8 cellular contexts compared by ENCODE assay signal in the genomic region with DNA sequence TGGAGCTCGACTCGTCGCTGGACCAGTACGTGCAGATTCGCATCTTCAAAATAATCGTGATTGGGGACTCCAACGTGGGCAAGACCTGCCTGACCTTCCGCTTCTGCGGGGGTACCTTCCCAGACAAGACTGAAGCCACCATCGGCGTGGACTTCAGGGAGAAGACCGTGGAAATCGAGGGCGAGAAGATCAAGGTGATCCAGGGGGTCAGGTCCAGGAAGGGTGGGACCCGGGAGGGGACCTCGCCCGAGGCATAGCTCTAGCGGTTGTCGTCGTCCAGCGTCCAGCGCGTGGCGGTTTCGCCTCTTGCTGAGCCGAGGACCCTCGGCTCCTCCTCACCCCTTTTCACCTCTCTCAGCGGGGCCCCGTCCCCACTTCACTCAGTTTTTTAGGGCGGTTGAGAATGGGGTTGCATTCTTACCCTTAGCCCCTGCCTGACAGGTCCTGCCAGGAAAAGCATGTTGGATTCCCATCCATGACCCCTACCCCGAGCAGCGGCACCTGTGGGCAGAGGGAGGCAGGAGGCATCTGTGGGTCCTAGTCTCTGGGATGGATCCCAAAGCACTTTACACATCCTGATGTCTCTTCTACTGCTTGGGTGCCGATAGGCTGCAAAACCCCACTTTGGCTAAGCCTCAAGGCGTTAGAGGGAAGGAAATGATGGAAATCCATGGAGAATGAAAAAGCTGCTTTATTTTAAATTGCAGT. TPM values are rescaled to one million over a fixed set of nuclear protein-coding genes. Genes with fewer than 3 reads are reported as not detected.
DNase-seq lines count a peak whose midpoint lies in the region; ATAC-seq and TF ChIP-seq lines count a peak whose summit lies in the region.
"Had no signal": no experiment of that assay in that cellular context is flagged by ENCODE, and none has a peak within 500 bp of the region (broad histone marks: within the 10 kb centered on the region; RNA-seq: fewer than 3 reads in every experiment).

No MANE protein-coding gene starts in this region.

- H3K27ac ChIP-seq in gastroesophageal sphincter, result peak overlapping the region in 1 of 4 donors; percentile 34

- no peak for TF ChIP-seq EP300 in gastroesophageal sphincter (IDR thresholded peaks at IDR 0.05)

- H3K27me3 ChIP-seq in H7 (ENCODE audit: control insufficient read depth, insufficient read depth, low read length), result peaks cover 30% of the 10 kb centered on the region
- no peaks in the 10 kb centered on the region for H3K27me3 ChIP-seq in gastroesophageal sphincter
- no peaks in the 10 kb centered on the region for H3K27me3 ChIP-seq in skeletal muscle satellite cell (ENCODE audit: control insufficient read depth, insufficient read depth, low read length)

- no peaks in the 10 kb centered on the region for H3K36me3 ChIP-seq in H7 (replicated peaks; ENCODE audit: control insufficient read depth, insufficient read depth, low read length)
- H3K36me3 ChIP-seq in gastroesophageal sphincter, result no peaks in the 10 kb centered on the region
- no peaks in the 10 kb centered on the region for H3K36me3 ChIP-seq in skeletal muscle satellite cell (ENCODE audit: insufficient read depth, low read length)

- H3K4me1 ChIP-seq in gastroesophageal sphincter (peaks cover 0 to 37% (median 4%) of the 10 kb centered on the region in 3 donors), skeletal muscle satellite cell (ENCODE audit: control insufficient read depth, insufficient read depth, low read length) (peaks cover 12% of the 10 kb centered on the region)

- H3K4me2 ChIP-seq in skeletal muscle satellite cell (ENCODE audit: low read length), result peak overlapping the region; percentile 90

- ATAC-seq in SK-N-SH treated with all-trans-retinoic acid at 6 μM for 48 hours (no peak), gastroesophageal sphincter (no peak)

- TF ChIP-seq POLR2A in gastroesophageal sphincter (IDR thresholded peaks at IDR 0.05), result no peak

- H3K9ac ChIP-seq in skeletal muscle satellite cell (ENCODE audit: low read depth, low read length), result no peak overlapping the region

- no peak for TF ChIP-seq CTCF in gastroesophageal sphincter (IDR thresholded peaks at IDR 0.05)

- H3K9me3 ChIP-seq in gastroesophageal sphincter (no peaks in the 10 kb centered on the region), skeletal muscle satellite cell (replicated peaks; ENCODE audit: low read length) (no peaks in the 10 kb centered on the region)

- WGBS in gastroesophageal sphincter (ENCODE audit: low coverage in 1 of 2), 2 donors, result 20% methylated on average over 2 of the region's 34 CpGs; no CpG with 5 or more reads in 1 of the 2 donors

- H3K4me3 ChIP-seq in H7 (ENCODE audit: insufficient read depth, low read depth, low read length), result peak overlapping the region; percentile 66
- H3K4me3 ChIP-seq in gastroesophageal sphincter, result peak overlapping the region; percentile 49 to 53
- H3K4me3 ChIP-seq in skeletal muscle satellite cell (ENCODE audit: low read length), result peak overlapping the region; percentile 69

- peak; percentile 73 for DNase-seq in H7
- no peak for DNase-seq in ecto neural progenitor cell (ENCODE audit: low spot score)
- no peak for DNase-seq in medulla oblongata (ENCODE audit: extremely low spot score)
- DNase-seq in DMS114 treated with DMSO at 0.1 percent for 48 hours (lab: John Stamatoyannopoulos, UW; ENCODE audit: unreplicated experiment), result no peak

TF ChIP-seq in SK-N-SH treated with all-trans-retinoic acid at 6 μM for 48 hours, 23 proteins besides CTCF, POLR2A, EP300 and RAD21:
- TF ChIP-seq, protein P1, sequence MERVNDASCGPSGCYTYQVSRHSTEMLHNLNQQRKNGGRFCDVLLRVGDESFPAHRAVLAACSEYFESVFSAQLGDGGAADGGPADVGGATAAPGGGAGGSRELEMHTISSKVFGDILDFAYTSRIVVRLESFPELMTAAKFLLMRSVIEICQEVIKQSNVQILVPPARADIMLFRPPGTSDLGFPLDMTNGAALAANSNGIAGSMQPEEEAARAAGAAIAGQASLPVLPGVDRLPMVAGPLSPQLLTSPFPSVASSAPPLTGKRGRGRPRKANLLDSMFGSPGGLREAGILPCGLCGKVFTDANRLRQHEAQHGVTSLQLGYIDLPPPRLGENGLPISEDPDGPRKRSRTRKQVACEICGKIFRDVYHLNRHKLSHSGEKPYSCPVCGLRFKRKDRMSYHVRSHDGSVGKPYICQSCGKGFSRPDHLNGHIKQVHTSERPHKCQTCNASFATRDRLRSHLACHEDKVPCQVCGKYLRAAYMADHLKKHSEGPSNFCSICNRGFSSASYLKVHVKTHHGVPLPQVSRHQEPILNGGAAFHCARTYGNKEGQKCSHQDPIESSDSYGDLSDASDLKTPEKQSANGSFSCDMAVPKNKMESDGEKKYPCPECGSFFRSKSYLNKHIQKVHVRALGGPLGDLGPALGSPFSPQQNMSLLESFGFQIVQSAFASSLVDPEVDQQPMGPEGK (CRISPR knock-in tag; IDR thresholded peaks at IDR 0.05; ENCODE audit: borderline replicate concordance), result no peak
- TF ChIP-seq OSR1 (CRISPR knock-in tag; IDR thresholded peaks at IDR 0.05) (no peak), ZNF70 (CRISPR knock-in tag; IDR thresholded peaks at IDR 0.05) (peak; percentile 92), ZFP3 (CRISPR knock-in tag; IDR thresholded peaks at IDR 0.05) (no peak)

RNA-seq across cellular contexts. Expression of a gene that starts 0.5 kb away (rescaled TPM):
- 0.81 TPM in 1 of 2 replicates, not detected in the other for total RNA-seq in H7 (2014; rRNA removed; shearing (Covaris generic))
- 1 to 10 TPM in 1 of 4 donors, under 1 TPM in 1, not detected in 2; 0.93 to 1.2 TPM for total RNA-seq in gastroesophageal sphincter
- 0.22 and 0.76 TPM in 2 replicates for total RNA-seq in skeletal muscle satellite cell (2012; rRNA removed)
- total RNA-seq: LHCN-M2 had no signal

RNA-seq across cellular contexts. Expression of a gene that starts 6.6 kb away (rescaled TPM):
- total RNA-seq in H7 (2014; rRNA removed; shearing (Covaris generic)), result 59.4 and 65.7 TPM in 2 replicates
- 10 to 100 TPM; 14.0 to 25.5 (median 16.9) TPM for total RNA-seq in gastroesophageal sphincter
- total RNA-seq in skeletal muscle satellite cell (2012; rRNA removed), result 14.4 and 19.3 TPM in 2 replicates
